8 cellular contexts compared by ENCODE assay signal in the genomic region with DNA sequence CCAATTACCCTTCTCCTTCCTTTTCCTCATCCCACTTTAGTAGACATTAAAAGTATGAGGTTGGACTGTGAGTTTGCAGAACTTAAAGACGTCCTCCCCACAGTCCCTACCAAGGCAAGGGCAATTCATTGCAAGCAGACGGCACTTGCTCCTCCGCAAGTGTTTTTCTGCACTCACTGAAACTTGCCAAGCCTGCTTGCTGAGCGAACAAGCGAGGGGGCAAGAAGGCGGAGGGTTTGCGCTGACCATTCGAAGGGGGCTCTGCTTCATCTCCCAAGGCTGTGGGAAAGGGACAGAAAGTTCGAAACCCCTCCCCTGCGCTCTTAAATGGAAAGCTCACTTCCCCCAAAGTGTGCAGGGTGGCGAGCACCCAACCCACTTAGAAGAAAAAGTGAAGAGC. TPM values are rescaled to one million over a fixed set of nuclear protein-coding genes. Genes with fewer than 3 reads are reported as not detected.
DNase-seq lines count a peak whose midpoint lies in the region; ATAC-seq and TF ChIP-seq lines count a peak whose summit lies in the region.
"Had no signal": no experiment of that assay in that cellular context is flagged by ENCODE, and none has a peak within 500 bp of the region (broad histone marks: within the 10 kb centered on the region; RNA-seq: fewer than 3 reads in every experiment).

No MANE protein-coding gene starts in this region.

- TF ChIP-seq CTCF in coronary artery (IDR thresholded peaks at IDR 0.05) (no peak), lung (IDR thresholded peaks at IDR 0.05; ENCODE audit: control extremely low read depth, extremely low read depth) (no peak), thoracic aorta (IDR thresholded peaks at IDR 0.05) (no peak)

- H3K27me3 ChIP-seq in lung (ENCODE audit: control insufficient read depth, insufficient read depth) (no peaks in the 10 kb centered on the region), thoracic aorta (replicated peaks; ENCODE audit: insufficient read depth) (no peaks in the 10 kb centered on the region)

- peak; percentile 31 for DNase-seq in M059J (ENCODE audit: low read depth)
- DNase-seq in coronary artery (ENCODE audit: low spot score), result no peak
- no peak for DNase-seq in lung (ENCODE audit: low spot score)
- no peak for DNase-seq in thoracic aorta (ENCODE audit: low spot score)
- DNase-seq: midbrain had no signal

- no peak for ATAC-seq in lung (ENCODE audit: insufficient read depth, low FRiP score)
- ATAC-seq in thoracic aorta (ENCODE audit: insufficient number of reproducible peaks, low FRiP score, low read depth), result no peak
- no peak for ATAC-seq in HG03280 (IDR thresholded peaks at IDR 0.05; ENCODE audit: unreplicated experiment)
- no peak for ATAC-seq in GM21515 (IDR thresholded peaks at IDR 0.05; ENCODE audit: unreplicated experiment)
- ATAC-seq in HG03159 (IDR thresholded peaks at IDR 0.05; ENCODE audit: unreplicated experiment), result no peak

- H3K4me3 ChIP-seq in coronary artery (peak overlapping the region; percentile 75), lung (peak overlapping the region; percentile 55), thoracic aorta (peak overlapping the region; percentile 73)

- H3K4me1 ChIP-seq in lung (ENCODE audit: control insufficient read depth in 2 of 2, insufficient read depth in 2 of 2, low read length in 2 of 2) (peaks cover 0 to 1% of the 10 kb centered on the region in 2 donors), thoracic aorta (ENCODE audit: control insufficient read depth in 1 of 2, low read depth in 2 of 2) (peaks cover 0 to 29% of the 10 kb centered on the region in 2 donors)

- H3K36me3 ChIP-seq in lung (ENCODE audit: control insufficient read depth in 2 of 2, insufficient read depth in 2 of 2, low read length in 2 of 2) (no peaks in the 10 kb centered on the region), thoracic aorta (no peaks in the 10 kb centered on the region)

- H3K27ac ChIP-seq in coronary artery (peak overlapping the region in 1 of 2 donors; percentile 70), lung (ENCODE audit: low read depth in 1 of 2, low read length in 1 of 2) (peak overlapping the region in 1 of 2 donors; percentile 74), thoracic aorta (no peak overlapping the region)

- WGBS in lung, 2 donors, result 3 to 15% methylated on average over 11 of the region's 11 CpGs

- H3K9me3 ChIP-seq in lung (ENCODE audit: control insufficient read depth in 2 of 2, insufficient read depth in 1 of 2, low read length in 1 of 2) (peaks cover 0 to 3% of the 10 kb centered on the region in 2 donors), thoracic aorta (no peaks in the 10 kb centered on the region)

RNA-seq across cellular contexts. Expression of gene MID1, which starts 1.5 kb away (rescaled TPM):
- total RNA-seq in M059J (2014; rRNA removed; shearing (Covaris generic)), result 30.9 and 44.1 TPM in 2 replicates
- total RNA-seq in lung (10 to 100 TPM; 20.6 to 25.8 TPM), thoracic aorta (10 to 100 TPM; 37.0 to 37.7 TPM)
- polyA plus RNA-seq in lung, result 1 to 10 TPM; 4.3 to 5.2 TPM
